Comparison of ENCODE assay signal across 9 cellular contexts in the genomic region with DNA sequence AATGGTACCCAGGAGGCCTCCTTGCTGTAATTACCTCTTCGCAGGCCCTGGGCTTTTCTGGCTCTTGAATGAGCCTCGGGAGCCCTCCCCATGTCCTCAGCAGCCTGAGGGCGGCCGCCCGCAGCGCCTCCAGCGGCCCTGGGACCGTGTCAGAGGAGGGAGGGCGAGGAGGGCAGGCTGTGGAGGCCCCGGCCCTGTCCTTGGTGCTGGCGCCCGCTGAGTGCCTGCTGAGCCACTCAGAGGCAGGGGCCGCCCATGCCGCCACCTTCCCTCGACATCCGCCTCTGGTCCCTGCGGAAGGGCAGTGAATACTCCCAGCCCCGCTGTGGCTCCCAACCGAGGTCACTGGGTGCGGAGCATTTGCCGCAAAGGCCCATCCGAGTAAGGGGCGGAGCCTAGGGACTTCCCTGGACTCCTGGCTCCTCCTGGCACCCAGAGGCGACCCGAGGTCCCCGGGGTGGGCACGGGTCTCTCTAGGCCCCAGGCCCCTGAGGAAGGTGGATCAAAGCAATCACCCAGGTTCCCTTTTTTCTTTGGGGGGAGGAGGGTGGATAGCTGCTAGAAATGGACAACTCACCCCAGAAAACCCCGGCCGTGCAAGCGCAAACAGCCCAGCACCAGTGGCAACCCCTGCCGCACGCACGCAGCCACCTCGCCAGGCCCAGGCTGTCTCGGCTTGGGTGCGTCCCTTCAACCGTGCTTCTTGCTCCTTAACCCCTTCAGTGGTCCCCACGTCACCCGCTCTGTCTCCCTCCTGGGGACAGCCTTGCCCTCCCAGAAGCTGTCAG. TPM values are rescaled to one million over a fixed set of nuclear protein-coding genes. Genes with fewer than 3 reads are reported as not detected.
DNase-seq lines count a peak whose midpoint lies in the region; ATAC-seq, FAIRE-seq and TF ChIP-seq lines count a peak whose summit lies in the region.
"Had no signal": no experiment of that assay in that cellular context is flagged by ENCODE, and none has a peak within 500 bp of the region (broad histone marks: within the 10 kb centered on the region; RNA-seq: fewer than 3 reads in every experiment).

No MANE protein-coding gene starts in this region.

- CTCF ChIA-PET in HEK293 (lab: Yijun Ruan, JAX) (interaction anchor here (0.6 kb wide), 1 partner anchor 216 kb away, joined by 3 read pairs; no protein-coding TSS in a partner anchor), HepG2 (lab: Yijun Ruan, JAX; ENCODE audit: low intra/inter-chr PET ratio, low total read pairs) (no interaction called here)

- H3K4me2 ChIP-seq in astrocyte (ENCODE audit: low read length), result no peak overlapping the region
- no peak overlapping the region for H3K4me2 ChIP-seq in HepG2 (ENCODE audit: low read depth, low read length)

- no peak for FAIRE-seq in astrocyte (lab: Jason Lieb, UNC)
- FAIRE-seq in HepG2 (lab: Jason Lieb, UNC), result no peak

- H3K9ac ChIP-seq in astrocyte (ENCODE audit: low read length) (no peak overlapping the region), HepG2 (ENCODE audit: insufficient read depth, low read depth, low read length) (no peak overlapping the region)

- peaks cover 7% of the 10 kb centered on the region; the same call in 1 of the 2 replicates for H3K4me1 ChIP-seq in HEK293 (ENCODE audit: control insufficient read depth, insufficient read depth, low read length)
- H3K4me1 ChIP-seq in astrocyte (ENCODE audit: insufficient read depth, low read length), result no peaks in the 10 kb centered on the region
- no peaks in the 10 kb centered on the region for H3K4me1 ChIP-seq in HepG2 (ENCODE audit: insufficient read depth, low read length)
- H3K4me1 ChIP-seq in stomach, result peaks cover 6 to 36% (median 22%) of the 10 kb centered on the region in 4 donors
- no peaks in the 10 kb centered on the region for H3K4me1 ChIP-seq in aorta (ENCODE audit: control insufficient read depth in 1 of 2, insufficient read depth in 2 of 2, low read length in 2 of 2)

- H3K9me3 ChIP-seq in HEK293 (ENCODE audit: control insufficient read depth, insufficient read depth, low read depth, low read length), result no peaks in the 10 kb centered on the region
- H3K9me3 ChIP-seq in astrocyte (ENCODE audit: insufficient read depth, low read depth, low read length), result no peaks in the 10 kb centered on the region
- H3K9me3 ChIP-seq in HepG2 (ENCODE audit: low read length), result no peaks in the 10 kb centered on the region
- no peaks in the 10 kb centered on the region for H3K9me3 ChIP-seq in stomach
- no peaks in the 10 kb centered on the region for H3K9me3 ChIP-seq in aorta (ENCODE audit: control insufficient read depth, low read length)

- peaks cover 2% of the 10 kb centered on the region for H3K4me1 Mint-ChIP-seq in astrocyte (ENCODE audit: low read depth, unreplicated experiment)

- intact Hi-C loops in HepG2 (cut with micrococcal nuclease; ENCODE audit: unreplicated experiment) (no loop called here), stomach (cut with DNase I; ENCODE audit: low total_unique reads) (no loop called here), posterior cingulate gyrus (cut with DNase I) (loop anchor here (10.0 kb wide), 1 partner anchor 73 kb away; no protein-coding TSS in a partner anchor), aorta (cut with DNase I) (no loop called here)

- no peaks in the 10 kb centered on the region for H4K20me1 ChIP-seq in astrocyte (ENCODE audit: insufficient read depth, low read length)
- H4K20me1 ChIP-seq in HepG2 (ENCODE audit: insufficient read depth, low read length), result peaks cover 3% of the 10 kb centered on the region; the same call in 1 of the 2 replicates

- ATAC-seq in HepG2, result peak; percentile 83
- no peak for ATAC-seq in aorta (ENCODE audit: low FRiP score)

- H3K27ac ChIP-seq in HEK293 (ENCODE audit: extremely low read depth, low read depth, low read length) (no peak overlapping the region), astrocyte (ENCODE audit: low read depth, low read length) (no peak overlapping the region), HepG2 (ENCODE audit: extremely low read length, insufficient read depth, low read length) (no peak overlapping the region), stomach (no peak overlapping the region), aorta (ENCODE audit: low read depth in 1 of 2, low read length in 2 of 2) (no peak overlapping the region)
- H3K27ac ChIP-seq: VCaP had no signal

- H3K79me2 ChIP-seq in astrocyte (ENCODE audit: insufficient read depth, low read length) (no peaks in the 10 kb centered on the region), HepG2 (ENCODE audit: insufficient read depth, low read length) (no peaks in the 10 kb centered on the region)

- no peak overlapping the region for H3K27ac Mint-ChIP-seq in astrocyte (ENCODE audit: unreplicated experiment)

- no peak for DNase-seq in AG09309 (ENCODE audit: low read depth)
- DNase-seq in astrocyte (ENCODE audit: low read depth), result peak; percentile 2
- DNase-seq in HepG2 (ENCODE audit: low spot score), result no peak
- DNase-seq in stomach, result no peak
- DNase-seq in posterior cingulate gyrus, result no peak
- DNase-seq in aorta, result no peak
- DNase-seq in NCI-H69 (lab: John Stamatoyannopoulos, UW), result no peak

- no peaks in the 10 kb centered on the region for H3K9me3 Mint-ChIP-seq in astrocyte (ENCODE audit: unreplicated experiment)

- 41% methylated on average over 31 of the region's 39 CpGs for WGBS in HepG2 (ENCODE audit: low lambda C conversion rate)
- WGBS in stomach, 5 donors, result 8 to 15% (median 11%) methylated on average over 31 to 39 of the region's 39 CpGs
- 7% methylated on average over 36 to 39 of the region's 39 CpGs for WGBS in aorta, 2 donors

- H3K27me3 Mint-ChIP-seq in astrocyte (ENCODE audit: low read depth, unreplicated experiment), result peaks cover 60% of the 10 kb centered on the region

- H2AFZ ChIP-seq in astrocyte (ENCODE audit: low read depth, low read length) (no peak overlapping the region), HepG2 (ENCODE audit: low read length) (no peak overlapping the region)

- TF ChIP-seq CTCF in AG09309 (IDR thresholded peaks at IDR 0.05; ENCODE audit: control insufficient read depth, insufficient read depth, low read depth, low read length, missing control alignments), result peak; percentile 10
- TF ChIP-seq CTCF in HEK293 (tag by site-specific recombination; IDR thresholded peaks at IDR 0.05), result no peak
- no peak for TF ChIP-seq CTCF in astrocyte (IDR thresholded peaks at IDR 0.05; ENCODE audit: insufficient read depth, low read depth, low read length)
- peak; percentile 30; the same call in 1 of the 2 replicates for TF ChIP-seq CTCF in HepG2 (CRISPR knock-in tag; IDR thresholded peaks at IDR 0.05)
- TF ChIP-seq CTCF in stomach (IDR thresholded peaks at IDR 0.05), result no peak

- no peaks in the 10 kb centered on the region for H3K36me3 Mint-ChIP-seq in astrocyte (ENCODE audit: low read depth, unreplicated experiment)

- peaks cover 38% of the 10 kb centered on the region for H3K27me3 ChIP-seq in astrocyte (ENCODE audit: insufficient read depth, low read length)
- peaks cover 26 to 78% of the 10 kb centered on the region in 2 experiments for H3K27me3 ChIP-seq in HepG2 (ENCODE audit: control insufficient read depth in 1 of 2, insufficient read depth in 2 of 2, low read length in 2 of 2)
- H3K27me3 ChIP-seq in stomach, result peaks cover 31 to 100% (median 65%) of the 10 kb centered on the region in 3 donors
- peaks cover 0 to 2% of the 10 kb centered on the region in 2 donors for H3K27me3 ChIP-seq in aorta (ENCODE audit: control insufficient read depth in 1 of 2, insufficient read depth in 2 of 2, low read length in 1 of 2)

- POLR2A ChIA-PET in HEK293 (lab: Yijun Ruan, JAX) (no interaction called here), HepG2 (lab: Yijun Ruan, JAX) (no interaction called here)

- no peak overlapping the region for H3K4me3 ChIP-seq in AG09309 (ENCODE audit: control insufficient read depth, low read depth, low read length)
- no peak overlapping the region; the same call in 1 of the 2 replicates for H3K4me3 ChIP-seq in HEK293 (ENCODE audit: low read depth, low read length)
- H3K4me3 ChIP-seq in astrocyte (ENCODE audit: insufficient read depth, low read depth, low read length), result no peak overlapping the region
- no peak overlapping the region for H3K4me3 ChIP-seq in HepG2 (replicated peaks in 1 of 3; ENCODE audit: insufficient read depth in 1 of 3, low read depth in 2 of 3, low read length in 3 of 3)
- no peak overlapping the region for H3K4me3 ChIP-seq in stomach
- no peak overlapping the region for H3K4me3 ChIP-seq in aorta (ENCODE audit: low read length in 2 of 2)

- H3K36me3 ChIP-seq in HEK293 (ENCODE audit: control insufficient read depth in 2 of 2, insufficient read depth in 1 of 2, low read length in 2 of 2), result no peaks in the 10 kb centered on the region
- no peaks in the 10 kb centered on the region for H3K36me3 ChIP-seq in astrocyte (ENCODE audit: insufficient read depth, low read length)
- H3K36me3 ChIP-seq in HepG2 (replicated peaks in 1 of 2; ENCODE audit: control insufficient read depth in 1 of 2, insufficient read depth in 2 of 2, low read length in 2 of 2), result no peaks in the 10 kb centered on the region
- no peaks in the 10 kb centered on the region for H3K36me3 ChIP-seq in stomach
- no peaks in the 10 kb centered on the region for H3K36me3 ChIP-seq in aorta (ENCODE audit: control insufficient read depth in 1 of 2, insufficient read depth in 2 of 2, low read length in 1 of 2)

- TF ChIP-seq EP300 in HepG2 (IDR thresholded peaks at IDR 0.05; ENCODE audit: low read depth in 2 of 2, low read length in 2 of 2), result no peak
- TF ChIP-seq EP300 in HepG2 (CRISPR knock-in tag; IDR thresholded peaks at IDR 0.05; ENCODE audit: borderline replicate concordance), result no peak
- TF ChIP-seq EP300 in stomach (IDR thresholded peaks at IDR 0.05), result no peak

- BruUV-seq in HepG2 (replicated peaks; lab: Mats Ljungman, UMichigan), result no TSS peak

- in situ Hi-C loops in HepG2 (cut with HindIII; ENCODE audit: extremely low pct_ligation_motif_present, low pct_unique_long_range_greater_than_20kb), result no loop called here

- TF ChIP-seq POLR2A in HepG2 (IDR thresholded peaks at IDR 0.05; ENCODE audit: insufficient read depth in 1 of 2, low read depth in 2 of 2, low read length in 2 of 2), result no peak
- TF ChIP-seq POLR2A in stomach (IDR thresholded peaks at IDR 0.05), result no peak

- H3K4me3 Mint-ChIP-seq in astrocyte (ENCODE audit: unreplicated experiment), result no peak overlapping the region

- TF ChIP-seq RAD21 in HepG2 (CRISPR knock-in tag; IDR thresholded peaks at IDR 0.05), result no peak

RNA-seq across cellular contexts. Expression of gene RBFOX3, which starts 2.7 kb away (rescaled TPM):
- total RNA-seq in astrocyte, result 0.45 and 1.2 TPM in 2 replicates
- not detected in 2 replicates for total RNA-seq in HepG2 (2016; rRNA removed; fragmentation: Illumina TruSeq; extraction: Trizol)
- not detected in 2 replicates for total RNA-seq in HepG2 (2016; cell fraction: cytosol; rRNA removed; fragmentation: Illumina TruSeq; extraction: Trizol; ENCODE audit: low read depth)
- not detected in 2 replicates for total RNA-seq in HepG2 (2016; cell fraction: insoluble cytoplasmic fraction; rRNA removed; fragmentation: Illumina TruSeq; extraction: Trizol)
- total RNA-seq in HepG2 (2016; cell fraction: membrane; rRNA removed; fragmentation: Illumina TruSeq; extraction: Trizol), result not detected in 2 replicates
- not detected in 2 replicates for total RNA-seq in HepG2 (2016; cell fraction: nucleus; rRNA removed; fragmentation: Illumina TruSeq; extraction: Trizol)
- not detected in 2 replicates for polyA plus RNA-seq in HepG2 (2011; rRNA removed)
- 0.03 TPM in 1 of 2 replicates, not detected in the other for polyA plus RNA-seq in HepG2 (2011; cell fraction: cytosol; rRNA removed)
- polyA plus RNA-seq in HepG2 (2011; cell fraction: nucleus; rRNA removed), result not detected in 2 replicates
- polyA plus RNA-seq in HepG2 (2012), result 0.25 TPM in 1 of 2 replicates, not detected in the other
- not detected in 2 replicates for polyA plus RNA-seq in HepG2 (2016; cell fraction: cytosol; fragmentation: Illumina TruSeq; extraction: Trizol; ENCODE audit: low read depth)
- not detected in 2 replicates for polyA plus RNA-seq in HepG2 (2016; cell fraction: insoluble cytoplasmic fraction; fragmentation: Illumina TruSeq; extraction: Trizol; ENCODE audit: low read depth)
- polyA plus RNA-seq in HepG2 (2016; cell fraction: membrane; fragmentation: Illumina TruSeq; extraction: Trizol; ENCODE audit: low read depth), result not detected in 2 replicates
- polyA plus RNA-seq in HepG2 (2016; cell fraction: nucleus; fragmentation: Illumina TruSeq; extraction: Trizol; ENCODE audit: insufficient read depth, low read depth), result not detected in 2 replicates
- polyA minus RNA-seq in HepG2 (2011; rRNA and poly(A)+ RNA removed; ENCODE audit: low replicate concordance), result 0.05 TPM in 1 of 2 replicates, not detected in the other
- polyA minus RNA-seq in HepG2 (2011; cell fraction: cytosol; rRNA and poly(A)+ RNA removed), result not detected in 2 replicates
- not detected in 2 replicates for polyA minus RNA-seq in HepG2 (2011; cell fraction: nucleus; rRNA and poly(A)+ RNA removed)
- total RNA-seq in stomach, result 1 to 10 TPM in 1 of 5 donors, not detected in 4; 7.6 TPM
- 1 to 10 TPM in 1 of 3 donors, not detected in 2; 1.2 TPM for polyA plus RNA-seq in stomach
- under 1 TPM in 1 of 2 donors, not detected in 1; 0.55 TPM for total RNA-seq in aorta
- polyA plus RNA-seq in aorta, result under 1 TPM; 0.13 TPM

Comparison
In these comparisons a context has a peak if more than half of its experiments do, and no peak if none do; other contexts are left out.
1. CTCF ChIP-seq: peak in AG09309 (single experiment) and HepG2 (single experiment); none in HEK293 (single experiment), astrocyte (single experiment) and stomach (0 of 7).